In the genomic region with DNA sequence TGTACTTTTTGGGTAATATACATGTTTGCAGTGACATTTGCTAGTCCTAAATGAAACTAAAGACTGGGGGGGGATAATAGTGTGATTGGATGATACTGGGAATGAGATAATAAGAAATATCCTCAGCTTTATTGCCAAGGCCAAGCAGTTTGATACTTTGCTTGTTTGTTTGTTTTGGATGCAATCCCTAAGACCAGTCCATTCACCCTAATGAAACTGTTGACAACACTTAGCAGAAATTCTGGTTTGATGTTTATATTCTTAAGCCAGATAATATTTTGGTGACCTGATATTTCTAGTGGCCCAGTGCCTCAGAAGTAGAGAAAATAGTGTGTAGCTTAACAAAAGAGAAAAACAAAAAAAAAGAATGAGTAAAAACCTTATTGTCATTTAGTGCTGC, we compare ENCODE assay signal across 21 cellular contexts. TPM values are rescaled to one million over a fixed set of nuclear protein-coding genes. Genes with fewer than 3 reads are reported as not detected.
A peak's percentile ranks its signal among the peaks of the same experiment; 100 is the strongest.
DNase-seq lines count a peak whose midpoint lies in the region; ATAC-seq and TF ChIP-seq lines count a peak whose summit lies in the region.
"Had no signal": no experiment of that assay in that cellular context is flagged by ENCODE, and none has a peak within 500 bp of the region (broad histone marks: within the 10 kb centered on the region; RNA-seq: fewer than 3 reads in every experiment).

No MANE protein-coding gene starts in this region.

- no peak overlapping the region for H3K4me3 Mint-ChIP-seq in CD14-positive monocyte
- H3K4me3 Mint-ChIP-seq: activated naive CD4-positive, alpha-beta T cell treated with anti-CD3 and anti-CD28 coated beads, Interleukin-2, amount 50 U/mL, for 24 hours; memory B cell; nephron had no signal

- peaks cover 8% of the 10 kb centered on the region for H3K4me1 Mint-ChIP-seq in CD14-positive monocyte

- H3K27me3 ChIP-seq in left ventricle myocardium inferior (ENCODE audit: low read depth) (no peaks in the 10 kb centered on the region), smooth muscle cell (ENCODE audit: low read depth) (no peaks in the 10 kb centered on the region), stomach (no peaks in the 10 kb centered on the region)
- H3K27me3 ChIP-seq: body of pancreas, upper lobe of right lung had no signal

- H3K9me3 ChIP-seq in left ventricle myocardium inferior (replicated peaks) (no peaks in the 10 kb centered on the region), OCI-LY7 (ENCODE audit: low read length) (no peaks in the 10 kb centered on the region), smooth muscle cell (replicated peaks; ENCODE audit: low read depth) (no peaks in the 10 kb centered on the region), stomach (no peaks in the 10 kb centered on the region)
- H3K9me3 ChIP-seq: A549, body of pancreas, upper lobe of right lung had no signal

- H2AFZ ChIP-seq in OCI-LY7 (ENCODE audit: low read length) = no peak overlapping the region
- H2AFZ ChIP-seq in smooth muscle cell (ENCODE audit: low read depth) = no peak overlapping the region

- intact Hi-C loops in left ventricle myocardium inferior (cut with micrococcal nuclease) (loop anchor here (10.0 kb wide), 1 partner anchor 129 kb away; no protein-coding TSS in a partner anchor), Right ventricle myocardium superior (cut with DNase I) (loop anchor here (10.0 kb wide), 1 partner anchor 129 kb away; no protein-coding TSS in a partner anchor), OCI-LY7 (cut with micrococcal nuclease; ENCODE audit: unreplicated experiment) (no loop called here), CD14-positive monocyte (cut with micrococcal nuclease) (no loop called here), stomach (cut with DNase I; ENCODE audit: low total_unique reads) (no loop called here)

- CTCF ChIA-PET in OCI-LY7 (lab: Charles Lee; ENCODE audit: unreplicated experiment) = no interaction called here

- no peak for DNase-seq in left ventricle myocardium inferior
- no peak for DNase-seq in Right ventricle myocardium superior
- no peak for DNase-seq in OCI-LY7 (ENCODE audit: low spot score)
- peak; percentile 3 for DNase-seq in fibroblast of peridontal ligament (ENCODE audit: extremely low read depth)
- no peak for DNase-seq in smooth muscle cell (lab: John Stamatoyannopoulos, UW; ENCODE audit: unreplicated experiment)
- no peak for DNase-seq in iPS-NIHi7 (ENCODE audit: extremely low spot score)
- DNase-seq in CD14-positive monocyte (ENCODE audit: low spot score) = no peak
- no peak for DNase-seq in stomach
- DNase-seq: activated T-cell treated with anti-CD3 and anti-CD28 coated beads, Interleukin-2, amount 50 U/mL, for 1 hour; body of pancreas; EL; NCI-H1436 treated with DMSO at 0.1 percent for 48 hours; NCI-H82; RPMI8226; stimulated activated naive CD4-positive, alpha-beta T cell treated with Interleukin-2 at 50 U/mL for 16 hours; upper lobe of right lung had no signal

- TF ChIP-seq POLR2A in stomach (IDR thresholded peaks at IDR 0.05) = no peak

- H3K4me3 ChIP-seq in left ventricle myocardium inferior (peak overlapping the region; percentile 80), OCI-LY7 (ENCODE audit: low read depth, low read length, poor library complexity, severe bottlenecking) (peak overlapping the region; percentile 87), smooth muscle cell (peak overlapping the region; percentile 93), stomach (no peak overlapping the region)
- H3K4me3 ChIP-seq: body of pancreas had no signal

- H3K9ac ChIP-seq in smooth muscle cell (ENCODE audit: low read depth) = no peak overlapping the region

- peaks cover 49% of the 10 kb centered on the region for H3K4me1 ChIP-seq in left ventricle myocardium inferior
- H3K4me1 ChIP-seq in OCI-LY7 (ENCODE audit: insufficient read depth, low read length, poor library complexity, severe bottlenecking) = peaks cover 41% of the 10 kb centered on the region
- H3K4me1 ChIP-seq in smooth muscle cell (ENCODE audit: low read depth) = peaks cover 33% of the 10 kb centered on the region
- peaks cover 14 to 39% (median 29%) of the 10 kb centered on the region in 4 donors for H3K4me1 ChIP-seq in stomach

- H3K4me2 ChIP-seq in OCI-LY7 (ENCODE audit: low read length) (peak overlapping the region; percentile 89), smooth muscle cell (peak overlapping the region; percentile 92)

- no peaks in the 10 kb centered on the region for H3K9me2 ChIP-seq in OCI-LY7 (ENCODE audit: insufficient read depth, low read length)

- no peak for ATAC-seq in Right ventricle myocardium superior (ENCODE audit: poor library complexity)
- ATAC-seq: A549, body of pancreas, upper lobe of right lung had no signal

- TF ChIP-seq EP300 in stomach (IDR thresholded peaks at IDR 0.05) = no peak

- H4K20me1 ChIP-seq in OCI-LY7 (ENCODE audit: insufficient read depth, low read length) (no peaks in the 10 kb centered on the region), smooth muscle cell (ENCODE audit: low read depth) (no peaks in the 10 kb centered on the region)

- no peak overlapping the region for H3K27ac ChIP-seq in left ventricle myocardium inferior (replicated peaks)
- no peak overlapping the region for H3K27ac ChIP-seq in OCI-LY7 (ENCODE audit: low read depth, low read length, poor library complexity, severe bottlenecking)
- no peak overlapping the region for H3K27ac ChIP-seq in smooth muscle cell (ENCODE audit: low read depth)
- no peak overlapping the region for H3K27ac ChIP-seq in stomach
- H3K27ac ChIP-seq: A549, body of pancreas, HL-60, upper lobe of right lung had no signal

- no peaks in the 10 kb centered on the region for H3K9me3 Mint-ChIP-seq in CD14-positive monocyte
- H3K9me3 Mint-ChIP-seq: activated naive CD4-positive, alpha-beta T cell treated with anti-CD3 and anti-CD28 coated beads, Interleukin-2, amount 50 U/mL, for 24 hours; memory B cell; nephron had no signal

- no TSS peak for BruUV-seq in OCI-LY7 (replicated peaks; lab: Mats Ljungman, UMichigan)

- H3K79me2 ChIP-seq in OCI-LY7 (ENCODE audit: insufficient read depth, low read depth, low read length) (peaks cover 16% of the 10 kb centered on the region; the same call in 1 of the 2 replicates), smooth muscle cell (ENCODE audit: low read depth) (peaks cover 25% of the 10 kb centered on the region)

- peaks cover 4% of the 10 kb centered on the region for H3F3A ChIP-seq in smooth muscle cell (ENCODE audit: low read depth)

- H3K36me3 ChIP-seq in left ventricle myocardium inferior (peaks cover 27% of the 10 kb centered on the region), OCI-LY7 (ENCODE audit: insufficient read depth, low read length) (peaks cover 21% of the 10 kb centered on the region), smooth muscle cell (ENCODE audit: low read depth) (peaks cover 6% of the 10 kb centered on the region), stomach (peaks cover 9 to 29% (median 25%) of the 10 kb centered on the region in 4 donors)

- POLR2A ChIA-PET in OCI-LY7 (lab: Charles Lee) = interaction anchor here (0.6 to 0.7 kb wide), 3 partner anchors 228 to 769 kb away, joined by 3 read pairs; no protein-coding TSS in a partner anchor

- TF ChIP-seq CTCF in left ventricle myocardium inferior (IDR thresholded peaks at IDR 0.05; ENCODE audit: borderline replicate concordance) (no peak), OCI-LY7 (conservative IDR thresholded peaks at IDR 0.05; ENCODE audit: low read length) (no peak), smooth muscle cell (IDR thresholded peaks at IDR 0.05; ENCODE audit: borderline replicate concordance, insufficient read depth, poor library complexity, severe bottlenecking) (no peak), CD14-positive monocyte (IDR thresholded peaks at IDR 0.05) (no peak), stomach (IDR thresholded peaks at IDR 0.05) (no peak)

- H3K36me3 Mint-ChIP-seq in CD14-positive monocyte = no peaks in the 10 kb centered on the region

- peaks cover 0 to 2% (median 2%) of the 10 kb centered on the region in 3 donors for H3K27me3 Mint-ChIP-seq in CD14-positive monocyte (ENCODE audit: low read depth in 3 of 3)
- H3K27me3 Mint-ChIP-seq: activated naive CD4-positive, alpha-beta T cell treated with anti-CD3 and anti-CD28 coated beads, Interleukin-2, amount 50 U/mL, for 24 hours; memory B cell had no signal

- no peak overlapping the region for H3K27ac Mint-ChIP-seq in CD14-positive monocyte
- H3K27ac Mint-ChIP-seq: activated naive CD4-positive, alpha-beta T cell treated with anti-CD3 and anti-CD28 coated beads, Interleukin-2, amount 50 U/mL, for 24 hours; memory B cell; nephron had no signal

RNA-seq across cellular contexts. Expression of a gene that starts 1.8 kb away (rescaled TPM):
- total RNA-seq in left ventricle myocardium inferior (23.4 TPM), Right ventricle myocardium superior (19.3 TPM), OCI-LY7 (2022) (33.6 and 42.2 TPM in 2 replicates), smooth muscle cell (48.8 and 67.6 TPM in 2 replicates), stomach (100 to 1,000 TPM in 1 of 5 donors, 10 to 100 TPM in 3, 1 to 10 TPM in 1; 4.3 to 176 (median 21.3) TPM)
- total RNA-seq in OCI-LY7 (2014; rRNA removed; shearing (Covaris generic)) = 52.2 and 52.4 TPM in 2 replicates
- polyA plus RNA-seq in smooth muscle cell (23.1 and 24.1 TPM in 2 replicates), CD14-positive monocyte (1 to 10 TPM in 1 of 2 donors, under 1 TPM in 1; 0.58 to 1.4 TPM), stomach (10 to 100 TPM in 2 of 3 donors, 1 to 10 TPM in 1; 9.7 to 18.9 (median 14.2) TPM)

RNA-seq across cellular contexts. Expression of a gene that starts 33.3 kb away (rescaled TPM):
- 94.2 TPM for total RNA-seq in left ventricle myocardium inferior
- 88.2 TPM for total RNA-seq in Right ventricle myocardium superior
- 108 and 142 TPM in 2 replicates for total RNA-seq in OCI-LY7 (2014; rRNA removed; shearing (Covaris generic))
- 131 and 144 TPM in 2 replicates for total RNA-seq in OCI-LY7 (2022)
- total RNA-seq in smooth muscle cell = 71.2 and 106 TPM in 2 replicates
- polyA plus RNA-seq in smooth muscle cell = 49.8 and 67.2 TPM in 2 replicates
- 100 to 1,000 TPM; 268 to 285 TPM for polyA plus RNA-seq in CD14-positive monocyte
- total RNA-seq in stomach = 100 to 1,000 TPM in 2 of 5 donors, 10 to 100 TPM in 3; 33.3 to 155 (median 66.9) TPM
- polyA plus RNA-seq in stomach = 10 to 100 TPM; 20.9 to 50.1 (median 36.7) TPM

Comparison
In these comparisons a context has a peak if more than half of its experiments do, and no peak if none do; other contexts are left out.
1. H3K4me3 ChIP-seq: peak in left ventricle myocardium inferior (single experiment), OCI-LY7 (single experiment) and smooth muscle cell (single experiment); none in stomach (0 of 4).
2. intact Hi-C loops: an anchor here in left ventricle myocardium inferior (10.0 kb wide) and Right ventricle myocardium superior (10.0 kb wide); none called in OCI-LY7, CD14-positive monocyte and stomach.